Comparison of ENCODE assay signal across 3 cellular contexts in the genomic region with DNA sequence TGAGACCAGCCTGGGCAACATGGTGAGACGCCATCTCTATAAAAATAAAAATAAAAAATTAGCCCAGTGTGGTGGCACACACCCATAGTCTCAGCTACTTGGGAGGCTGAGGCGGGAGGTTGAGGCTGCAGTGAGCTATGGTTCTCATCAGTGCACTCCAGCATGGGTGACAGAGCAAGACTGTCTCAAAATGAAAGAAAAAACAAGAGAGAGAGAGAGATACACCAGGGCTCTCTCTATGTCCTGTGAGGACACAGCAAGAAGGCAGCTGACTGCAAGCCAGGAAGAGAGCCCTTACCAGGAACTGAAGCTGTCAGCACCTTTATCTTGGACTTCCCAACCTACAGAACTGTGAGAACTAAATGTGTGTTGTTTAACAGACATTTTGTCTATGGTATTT. TPM values are rescaled to one million over a fixed set of nuclear protein-coding genes. Genes with fewer than 3 reads are reported as not detected.
"Had no signal": no experiment of that assay in that cellular context is flagged by ENCODE, and none has a peak within 500 bp of the region (broad histone marks: within the 10 kb centered on the region; RNA-seq: fewer than 3 reads in every experiment).

No MANE protein-coding gene starts in this region.

RNA-seq across cellular contexts. Expression of gene FAM72C, which starts 32.1 kb away (rescaled TPM):
- total RNA-seq: temporal lobe, thoracic aorta, upper lobe of right lung had no signal
